Comparison of ENCODE assay signal across 1 cellular context in genomic region chr19:11379857-11380350, GRCh38.
TF ChIP-seq lines count a peak whose summit lies in the region.

No MANE protein-coding gene starts in this region.

TF ChIP-seq in SK-N-SH, 30 proteins besides CTCF, POLR2A, EP300 and RAD21 (continued from another document):
- TF ChIP-seq TCF12 (IDR thresholded peaks at IDR 0.05) (no peak), CHD2 (IDR thresholded peaks at IDR 0.05; ENCODE audit: low read length, partially characterized antibody) (no peak), TAF1 (IDR thresholded peaks at IDR 0.05; ENCODE audit: borderline replicate concordance, low read depth, low read length) (no peak), POLR2AphosphoS5 (IDR thresholded peaks at IDR 0.05; ENCODE audit: low read depth, low read length) (no peak), FOXJ3 (CRISPR knock-in tag; IDR thresholded peaks at IDR 0.05) (no peak), RFX5 (IDR thresholded peaks at IDR 0.05; ENCODE audit: low read length) (no peak), RXRA (IDR thresholded peaks at IDR 0.05; ENCODE audit: borderline replicate concordance, low read depth) (no peak), NRF1 (IDR thresholded peaks at IDR 0.05; ENCODE audit: low read depth, low read length) (no peak), MEF2A (IDR thresholded peaks at IDR 0.05; ENCODE audit: borderline replicate concordance, low read depth) (no peak), JUND (IDR thresholded peaks at IDR 0.05) (no peak)
